In the genomic region with DNA sequence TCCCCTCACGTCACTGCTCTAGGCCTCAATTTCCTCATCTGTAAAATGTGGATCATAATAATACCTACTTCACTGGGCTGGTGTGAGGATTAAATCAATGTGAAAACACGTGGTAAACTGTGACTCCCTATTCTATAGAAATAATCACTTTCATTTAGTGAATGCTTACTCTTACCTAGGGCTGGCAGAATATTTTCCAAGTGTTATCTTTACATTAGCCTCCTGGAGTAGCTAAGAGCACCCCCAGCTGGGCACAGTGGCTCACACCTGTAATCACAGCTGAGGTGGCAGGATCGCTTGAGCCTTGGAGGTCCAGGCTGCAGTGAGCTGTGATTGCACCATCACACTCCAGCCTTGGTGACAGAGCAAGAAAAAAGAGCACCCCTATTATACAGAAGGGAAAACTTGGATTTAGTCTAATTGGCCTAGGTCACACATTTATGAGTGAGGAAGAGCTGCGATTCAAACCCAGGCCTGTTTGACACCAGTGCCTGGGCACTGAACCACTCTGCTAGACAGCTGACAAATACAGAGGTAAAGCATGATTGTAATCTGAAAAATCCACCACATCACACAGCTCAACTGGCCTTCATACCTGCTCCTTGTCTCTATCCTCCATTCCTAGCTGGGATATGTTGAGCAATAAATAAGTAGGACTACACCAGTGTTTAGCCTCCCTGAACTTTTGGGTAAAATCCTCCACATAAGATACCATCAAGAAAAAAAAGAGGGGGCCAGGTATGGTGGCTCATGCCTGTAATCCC, we compare ENCODE assay signal across 8 cellular contexts. TPM values are rescaled to one million over a fixed set of nuclear protein-coding genes. Genes with fewer than 3 reads are reported as not detected.
A peak's percentile ranks its signal among the peaks of the same experiment; 100 is the strongest.
DNase-seq lines count a peak whose midpoint lies in the region; ATAC-seq and TF ChIP-seq lines count a peak whose summit lies in the region.

No MANE protein-coding gene starts in this region.

- ATAC-seq in foreskin keratinocyte (no peak), HG03108 (IDR thresholded peaks at IDR 0.05; ENCODE audit: unreplicated experiment) (no peak), GM21360 (IDR thresholded peaks at IDR 0.05; ENCODE audit: unreplicated experiment) (no peak)

- peak; percentile 64 for TF ChIP-seq CTCF in foreskin keratinocyte (conservative IDR thresholded peaks at IDR 0.05)

- DNase-seq in HT-29 (ENCODE audit: low spot score), result peak; percentile 56
- DNase-seq in activated CD4-positive, alpha-beta T cell treated with anti-CD3 and anti-CD28 coated beads, Interleukin-2, amount 50 U/mL, for 48 hours, result peak; percentile 21 to 40
- DNase-seq in foreskin keratinocyte, result peak; percentile 13 to 36
- DNase-seq in stimulated activated CD4-positive, alpha-beta T cell treated with anti-CD3 and anti-CD28 coated beads, Interleukin-2, amount 100 ng/mL, for 48 hours, result peak; percentile 13 to 17
- DNase-seq in KG1 (lab: John Stamatoyannopoulos, UW), result no peak

- H3K4me3 ChIP-seq in ACC112 (ENCODE audit: low read depth, low read length), result peak overlapping the region; percentile 90

- H2AFZ ChIP-seq in ACC112 (ENCODE audit: low read length, unreplicated experiment), result peak overlapping the region; percentile 79

- H3K27me3 ChIP-seq in ACC112 (ENCODE audit: insufficient read depth, low read length), result no peaks in the 10 kb centered on the region
- H3K27me3 ChIP-seq in foreskin keratinocyte, result no peaks in the 10 kb centered on the region

- no peak overlapping the region for H3K27ac ChIP-seq in ACC112 (ENCODE audit: low read depth, low read length)
- no peak overlapping the region for H3K27ac ChIP-seq in foreskin keratinocyte

- H3K36me3 ChIP-seq in ACC112 (ENCODE audit: insufficient read depth, low read length), result no peaks in the 10 kb centered on the region

- peaks cover 5% of the 10 kb centered on the region for H3K4me1 ChIP-seq in ACC112 (ENCODE audit: control insufficient read depth, insufficient read depth, low read length, unreplicated experiment)
- no peaks in the 10 kb centered on the region for H3K4me1 ChIP-seq in foreskin keratinocyte

- H3K79me2 ChIP-seq in ACC112 (ENCODE audit: control insufficient read depth, insufficient read depth, low read length, unreplicated experiment), result no peaks in the 10 kb centered on the region

RNA-seq across cellular contexts. Expression of a gene that starts 1.4 kb away (rescaled TPM):
- 0.42 and 1.2 TPM in 2 replicates for total RNA-seq in HT-29 (2014; rRNA removed; shearing (Covaris generic))
- 4.7 and 5.8 TPM in 2 replicates for total RNA-seq in foreskin keratinocyte
- polyA plus RNA-seq in foreskin keratinocyte, result 5.2 and 6.2 TPM in 2 replicates

RNA-seq across cellular contexts. Expression of a gene that starts 43.7 kb away (rescaled TPM):
- 34.4 and 39.3 TPM in 2 replicates for total RNA-seq in HT-29 (2014; rRNA removed; shearing (Covaris generic))
- 32.9 and 43.0 TPM in 2 replicates for total RNA-seq in foreskin keratinocyte
- 40.2 and 47.7 TPM in 2 replicates for polyA plus RNA-seq in foreskin keratinocyte

RNA-seq across cellular contexts. Expression of a gene that starts 44.9 kb away (rescaled TPM):
- 9.6 and 10.2 TPM in 2 replicates for total RNA-seq in HT-29 (2014; rRNA removed; shearing (Covaris generic))
- total RNA-seq in foreskin keratinocyte, result 6.3 and 7.0 TPM in 2 replicates
- polyA plus RNA-seq in foreskin keratinocyte, result 2.5 and 2.7 TPM in 2 replicates
